8 cellular contexts compared by ENCODE assay signal in genomic region chr1:193103759-193104495, GRCh38. TPM values are rescaled to one million over a fixed set of nuclear protein-coding genes. Genes with fewer than 3 reads are reported as not detected.
DNase-seq lines count a peak whose midpoint lies in the region; TF ChIP-seq lines count a peak whose summit lies in the region.

No MANE protein-coding gene starts in this region.

- TF ChIP-seq CTCF in WERI-Rb-1 (IDR thresholded peaks at IDR 0.05; ENCODE audit: low read depth, low read length) (no peak), hepatocyte (IDR thresholded peaks at IDR 0.05; ENCODE audit: poor library complexity) (no peak), smooth muscle cell (IDR thresholded peaks at IDR 0.05; ENCODE audit: borderline replicate concordance, insufficient read depth, poor library complexity, severe bottlenecking) (no peak)

- no peaks in the 10 kb centered on the region for H3K9me2 ChIP-seq in hepatocyte (replicated peaks; ENCODE audit: insufficient read depth)

- peaks cover 6% of the 10 kb centered on the region for H3K36me3 ChIP-seq in WERI-Rb-1
- no peaks in the 10 kb centered on the region for H3K36me3 ChIP-seq in hepatocyte (replicated peaks; ENCODE audit: insufficient read depth, low read depth)
- no peaks in the 10 kb centered on the region for H3K36me3 ChIP-seq in smooth muscle cell (ENCODE audit: low read depth)

- H3K9me3 ChIP-seq in WERI-Rb-1 (ENCODE audit: severe bottlenecking) (no peaks in the 10 kb centered on the region), hepatocyte (ENCODE audit: low read depth) (no peaks in the 10 kb centered on the region), smooth muscle cell (replicated peaks; ENCODE audit: low read depth) (no peaks in the 10 kb centered on the region)

- WGBS in hepatocyte (ENCODE audit: low lambda C conversion rate, missing lambda C conversion rate) = 41% methylated on average over 9 of the region's 9 CpGs
- 49% methylated on average over 9 of the region's 9 CpGs for WGBS in smooth muscle cell (ENCODE audit: low lambda C conversion rate)

- H3K4me3 ChIP-seq in WERI-Rb-1 (ENCODE audit: low read depth, low read length) (peak overlapping the region; percentile 92), hepatocyte (peak overlapping the region; percentile 74), smooth muscle cell (peak overlapping the region; percentile 91)

- no peaks in the 10 kb centered on the region for H4K20me1 ChIP-seq in hepatocyte (ENCODE audit: insufficient read depth, poor library complexity, severe bottlenecking)
- no peaks in the 10 kb centered on the region for H4K20me1 ChIP-seq in smooth muscle cell (ENCODE audit: low read depth)

- H3K4me1 ChIP-seq in hepatocyte (ENCODE audit: insufficient read depth) (peaks cover 12% of the 10 kb centered on the region), smooth muscle cell (ENCODE audit: low read depth) (peaks cover 4% of the 10 kb centered on the region)

- H3K27me3 ChIP-seq in WERI-Rb-1 (ENCODE audit: insufficient read depth, low read depth, severe bottlenecking) = no peaks in the 10 kb centered on the region
- H3K27me3 ChIP-seq in hepatocyte = no peaks in the 10 kb centered on the region
- no peaks in the 10 kb centered on the region for H3K27me3 ChIP-seq in smooth muscle cell (ENCODE audit: low read depth)

- H2AFZ ChIP-seq in hepatocyte (peak overlapping the region; percentile 96), smooth muscle cell (ENCODE audit: low read depth) (peak overlapping the region; percentile 98)

- DNase-seq in DMS53 (lab: John Stamatoyannopoulos, UW) = peak; percentile 23
- DNase-seq in DMS53 treated with DMSO at 0.1 percent for 48 hours (lab: John Stamatoyannopoulos, UW; ENCODE audit: unreplicated experiment) = no peak
- no peak for DNase-seq in WERI-Rb-1
- DNase-seq in hepatocyte (ENCODE audit: low spot score) = no peak
- DNase-seq in smooth muscle cell (lab: John Stamatoyannopoulos, UW; ENCODE audit: unreplicated experiment) = no peak
- DNase-seq in NCI-H524 treated with DMSO at 0.1 percent for 48 hours (lab: John Stamatoyannopoulos, UW) = no peak
- no peak for DNase-seq in NCI-H146 treated with DMSO at 0.1 percent for 48 hours (lab: John Stamatoyannopoulos, UW; ENCODE audit: unreplicated experiment)
- no peak for DNase-seq in SKM-1 treated with dmso at 0.1 percent for 144 hours (lab: John Stamatoyannopoulos, UW; ENCODE audit: unreplicated experiment)

- H3F3A ChIP-seq in smooth muscle cell (ENCODE audit: low read depth) = peaks cover 16% of the 10 kb centered on the region

- H3K79me2 ChIP-seq in hepatocyte (peaks cover 41% of the 10 kb centered on the region), smooth muscle cell (ENCODE audit: low read depth) (peaks cover 32% of the 10 kb centered on the region)

- H3K27ac ChIP-seq in WERI-Rb-1 (peak overlapping the region; percentile 82; the same call in 1 of the 2 replicates), hepatocyte (peak overlapping the region; percentile 95), smooth muscle cell (ENCODE audit: low read depth) (peak overlapping the region; percentile 91)

- peak overlapping the region; percentile 88 for H3K9ac ChIP-seq in smooth muscle cell (ENCODE audit: low read depth)

- H3K4me2 ChIP-seq in hepatocyte (peak overlapping the region; percentile 89), smooth muscle cell (peak overlapping the region; percentile 97)

RNA-seq across cellular contexts. Expression of gene GLRX2, which starts 1.3 kb away (rescaled TPM):
- 7.8 and 20.4 TPM in 2 replicates for total RNA-seq in hepatocyte
- 41.0 and 44.5 TPM in 2 replicates for polyA plus RNA-seq in hepatocyte
- total RNA-seq in smooth muscle cell = 14.8 and 25.9 TPM in 2 replicates
- 21.7 and 25.7 TPM in 2 replicates for polyA plus RNA-seq in smooth muscle cell

RNA-seq across cellular contexts. Expression of gene CDC73, which starts 17.9 kb away (rescaled TPM):
- 32.4 and 34.4 TPM in 2 replicates for total RNA-seq in hepatocyte
- polyA plus RNA-seq in hepatocyte = 29.5 and 33.9 TPM in 2 replicates
- 28.5 and 29.9 TPM in 2 replicates for total RNA-seq in smooth muscle cell
- 25.9 and 32.0 TPM in 2 replicates for polyA plus RNA-seq in smooth muscle cell

RNA-seq across cellular contexts. Expression of gene RO60, which starts 44.5 kb away (rescaled TPM):
- 89.1 and 91.2 TPM in 2 replicates for total RNA-seq in hepatocyte
- polyA plus RNA-seq in hepatocyte = 89.2 and 91.0 TPM in 2 replicates
- 124 and 144 TPM in 2 replicates for total RNA-seq in smooth muscle cell
- polyA plus RNA-seq in smooth muscle cell = 100 and 114 TPM in 2 replicates

RNA-seq across cellular contexts. Expression of gene UCHL5, which starts 44.8 kb away (rescaled TPM):
- 34.9 and 35.9 TPM in 2 replicates for total RNA-seq in hepatocyte
- 30.8 and 36.6 TPM in 2 replicates for polyA plus RNA-seq in hepatocyte
- 35.6 and 41.7 TPM in 2 replicates for total RNA-seq in smooth muscle cell
- 22.2 and 23.5 TPM in 2 replicates for polyA plus RNA-seq in smooth muscle cell
